In genomic region chr19:30269638-30270037, GRCh38 we compare ENCODE assay signal across 24 cellular contexts.
"Had no signal": no experiment of that assay in that cellular context is flagged by ENCODE, and none has a peak within 500 bp of the region (broad histone marks: within the 10 kb centered on the region; RNA-seq: fewer than 3 reads in every experiment).

No MANE protein-coding gene starts in this region.

- H3K27ac ChIP-seq: neural progenitor cell, ovary, parathyroid adenoma, psoas muscle, right lobe of liver, sigmoid colon, stomach, thoracic aorta, tibial artery, transverse colon, upper lobe of right lung, uterus had no signal

- H3K4me3 ChIP-seq: neural progenitor cell, ovary, psoas muscle, right lobe of liver, sigmoid colon, stomach, thoracic aorta, tibial artery, transverse colon, upper lobe of right lung, uterus had no signal

- DNase-seq: naive thymus-derived CD4-positive, alpha-beta T cell; natural killer cell; occipital lobe; ovary; posterior cingulate gyrus; psoas muscle; right cardiac atrium; right lobe of liver; sigmoid colon; small intestine; stimulated activated CD4-positive, alpha-beta T cell treated with anti-CD3 and anti-CD28 coated beads, Interleukin-1b, Interleukin-23, amount 100 ng/mL, for 48 hours; stimulated activated CD4-positive, alpha-beta T cell treated with anti-CD3 and anti-CD28 coated beads, Interleukin-4, amount 100 ng/mL, for 1 hour; stimulated activated CD4-positive, alpha-beta T cell treated with anti-CD3 and anti-CD28 coated beads, Interleukin-4, amount 100 ng/mL, for 4 hours; stimulated activated CD8-positive, alpha-beta memory T cell treated with anti-CD3 and anti-CD28 coated beads, Interleukin-4, amount 100 ng/mL, for 48 hours; stimulated activated naive CD4-positive, alpha-beta T cell; stomach; tibial artery; transverse colon; upper lobe of right lung; uterus had no signal

- ATAC-seq: naive thymus-derived CD4-positive, alpha-beta T cell; psoas muscle; right cardiac atrium; right lobe of liver; stimulated activated memory B cell treated with anti-CD40 and anti-IgM and Interleukin-4, amounts not matched to agents 10 μg/mL and 1 μg/mL and 100 μg/mL, for 72 hours; upper lobe of right lung had no signal

- H3K27me3 ChIP-seq: neural progenitor cell, ovary, right lobe of liver, tibial artery, transverse colon, uterus had no signal
